In genomic region chr3:14320221-14320620, GRCh38 we compare ENCODE assay signal across 12 cellular contexts.
DNase-seq lines count a peak whose midpoint lies in the region; FAIRE-seq and TF ChIP-seq lines count a peak whose summit lies in the region.
"Had no signal": no experiment of that assay in that cellular context is flagged by ENCODE, and none has a peak within 500 bp of the region (broad histone marks: within the 10 kb centered on the region; RNA-seq: fewer than 3 reads in every experiment).

No MANE protein-coding gene starts in this region.

- H3K9me3 ChIP-seq in HUES48 (ENCODE audit: control insufficient read depth, insufficient read depth, low read length): no peaks in the 10 kb centered on the region
- no peaks in the 10 kb centered on the region for H3K9me3 ChIP-seq in SJCRH30 (replicated peaks)
- H3K9me3 ChIP-seq in mesenchymal stem cell (ENCODE audit: control insufficient read depth, low read length): peaks cover 7% of the 10 kb centered on the region
- H3K9me3 ChIP-seq in skeletal muscle satellite cell (replicated peaks; ENCODE audit: low read length): no peaks in the 10 kb centered on the region
- no peaks in the 10 kb centered on the region for H3K9me3 ChIP-seq in HAP-1
- no peaks in the 10 kb centered on the region for H3K9me3 ChIP-seq in sigmoid colon
- H3K9me3 ChIP-seq: transverse colon had no signal

- H2BK5ac ChIP-seq in mesenchymal stem cell (ENCODE audit: low read depth, low read length, poor library complexity, severe bottlenecking): no peak overlapping the region

- TF ChIP-seq EP300 in sigmoid colon (IDR thresholded peaks at IDR 0.05): no peak

- WGBS in mesenchymal stem cell: 92% methylated on average over 3 of the region's 3 CpGs
- WGBS in sigmoid colon, 2 donors: 94 to 97% methylated on average over 3 of the region's 3 CpGs

- no peak for TF ChIP-seq POLR2A in sigmoid colon (IDR thresholded peaks at IDR 0.05)

- no peak overlapping the region for H3K23ac ChIP-seq in mesenchymal stem cell (ENCODE audit: low read length in 2 of 2)

- TF ChIP-seq CTCF in dorsolateral prefrontal cortex (IDR thresholded peaks at IDR 0.05 in 54 of 56, conservative IDR thresholded peaks at IDR 0.05 in 2 of 56; ENCODE audit: low read depth in 1 of 56, partially characterized antibody in 56 of 56) (no peak), sigmoid colon (IDR thresholded peaks at IDR 0.05) (no peak)

- H3K4ac ChIP-seq in mesenchymal stem cell (ENCODE audit: low read depth in 1 of 2, low read length in 2 of 2): no peak overlapping the region

- in situ Hi-C loops in HAP-1 (cut with MboI; ENCODE audit: low sequenced_read_pairs): no loop called here

- H2BK120ac ChIP-seq in mesenchymal stem cell (ENCODE audit: low read depth, low read length): no peak overlapping the region

- H3K14ac ChIP-seq in mesenchymal stem cell (ENCODE audit: low read length in 2 of 2): no peak overlapping the region

- intact Hi-C loops in dorsolateral prefrontal cortex (cut with DNase I) (no loop called here), sigmoid colon (cut with DNase I) (no loop called here)

- H3K9ac ChIP-seq in HUES48 (ENCODE audit: low read depth, low read length) (no peak overlapping the region), mesenchymal stem cell (ENCODE audit: low read length) (no peak overlapping the region), skeletal muscle satellite cell (ENCODE audit: low read depth, low read length) (no peak overlapping the region)

- H3K27ac ChIP-seq in HUES48 (ENCODE audit: low read depth, low read length) (no peak overlapping the region), SJCRH30 (peak overlapping the region; percentile 21), mesenchymal stem cell (ENCODE audit: low read length, poor library complexity, severe bottlenecking) (no peak overlapping the region), dorsolateral prefrontal cortex (no peak overlapping the region), sigmoid colon (no peak overlapping the region)
- H3K27ac ChIP-seq: transverse colon had no signal

- FAIRE-seq in urothelium cell line (lab: Jason Lieb, UNC): no peak

- H3K4me3 ChIP-seq in HUES48 (ENCODE audit: low read depth, low read length) (peak overlapping the region; percentile 45), SJCRH30 (no peak overlapping the region), mesenchymal stem cell (ENCODE audit: insufficient read depth in 1 of 2, low read depth in 1 of 2, low read length in 2 of 2) (no peak overlapping the region), skeletal muscle satellite cell (ENCODE audit: low read length) (peak overlapping the region; percentile 57), HAP-1 (no peak overlapping the region), dorsolateral prefrontal cortex (no peak overlapping the region), sigmoid colon (no peak overlapping the region)
- H3K4me3 ChIP-seq: transverse colon had no signal

- no peak overlapping the region for H2BK12ac ChIP-seq in mesenchymal stem cell (ENCODE audit: low read length in 2 of 2)

- H2BK15ac ChIP-seq in mesenchymal stem cell (ENCODE audit: low read depth, poor library complexity, severe bottlenecking): no peak overlapping the region

- peak overlapping the region; percentile 2 for H4K91ac ChIP-seq in mesenchymal stem cell (ENCODE audit: low read length)

- H3K27me3 ChIP-seq in HUES48 (ENCODE audit: control insufficient read depth, insufficient read depth, low read length) (no peaks in the 10 kb centered on the region), SJCRH30 (peaks cover 3% of the 10 kb centered on the region; the same call in 1 of the 2 replicates), mesenchymal stem cell (ENCODE audit: control insufficient read depth in 1 of 2, insufficient read depth in 1 of 2, low read length in 2 of 2) (peaks cover 0 to 39% of the 10 kb centered on the region in 2 experiments), skeletal muscle satellite cell (ENCODE audit: control insufficient read depth, insufficient read depth, low read length) (peaks cover 31% of the 10 kb centered on the region), HAP-1 (ENCODE audit: low read depth) (peaks cover 8% of the 10 kb centered on the region), dorsolateral prefrontal cortex (peaks cover 0 to 21% (median 0%) of the 10 kb centered on the region in 45 donors), sigmoid colon (no peaks in the 10 kb centered on the region)
- H3K27me3 ChIP-seq: transverse colon had no signal

- peak; percentile 27 to 41 for DNase-seq in SJCRH30
- DNase-seq in mesenchymal stem cell: no peak
- no peak for DNase-seq in HAP-1 (ENCODE audit: low spot score in 2 of 2)
- DNase-seq in dorsolateral prefrontal cortex: no peak
- DNase-seq in sigmoid colon: no peak
- DNase-seq in urothelium cell line (ENCODE audit: low spot score): no peak
- DNase-seq: activated effector memory CD4-positive, alpha-beta T cell treated with Interleukin-2 at 50 U/mL for 16 hours; NCI-H1092; NCI-H2081 treated with DMSO at 0.1 percent for 48 hours had no signal

- H2AFZ ChIP-seq in mesenchymal stem cell (ENCODE audit: low read depth, low read length): no peak overlapping the region

- H4K8ac ChIP-seq in mesenchymal stem cell (ENCODE audit: low read length): peak overlapping the region; percentile 99

- H3K18ac ChIP-seq in mesenchymal stem cell (ENCODE audit: low read depth in 1 of 2, low read length in 2 of 2): no peak overlapping the region

- H2AK5ac ChIP-seq in mesenchymal stem cell (ENCODE audit: low read length, severe bottlenecking): no peak overlapping the region

- H3K4me2 ChIP-seq in mesenchymal stem cell (ENCODE audit: low read length, poor library complexity, severe bottlenecking) (no peak overlapping the region), skeletal muscle satellite cell (ENCODE audit: low read length) (peak overlapping the region; percentile 65)

- H3K36me3 ChIP-seq in HUES48 (ENCODE audit: control insufficient read depth, insufficient read depth, low read length): no peaks in the 10 kb centered on the region
- H3K36me3 ChIP-seq in SJCRH30: no peaks in the 10 kb centered on the region
- H3K36me3 ChIP-seq in mesenchymal stem cell (ENCODE audit: control insufficient read depth in 1 of 2, insufficient read depth in 2 of 2, low read depth in 1 of 2, low read length in 2 of 2): no peaks in the 10 kb centered on the region
- no peaks in the 10 kb centered on the region for H3K36me3 ChIP-seq in skeletal muscle satellite cell (ENCODE audit: insufficient read depth, low read length)
- H3K36me3 ChIP-seq in HAP-1 (replicated peaks): no peaks in the 10 kb centered on the region
- H3K36me3 ChIP-seq in sigmoid colon: no peaks in the 10 kb centered on the region
- H3K36me3 ChIP-seq: transverse colon had no signal

- no peaks in the 10 kb centered on the region for H3K79me1 ChIP-seq in mesenchymal stem cell (replicated peaks; ENCODE audit: low read length, poor library complexity, severe bottlenecking)

- peaks cover 19% of the 10 kb centered on the region; the same call in 1 of the 2 replicates for H3K4me1 ChIP-seq in HUES48 (ENCODE audit: control insufficient read depth, insufficient read depth, low read length)
- H3K4me1 ChIP-seq in SJCRH30: peaks cover 44% of the 10 kb centered on the region
- H3K4me1 ChIP-seq in mesenchymal stem cell (ENCODE audit: control insufficient read depth, insufficient read depth, low read depth, low read length): peaks cover 4% of the 10 kb centered on the region
- H3K4me1 ChIP-seq in skeletal muscle satellite cell (ENCODE audit: control insufficient read depth, insufficient read depth, low read length): peaks cover 29% of the 10 kb centered on the region
- H3K4me1 ChIP-seq in HAP-1: no peaks in the 10 kb centered on the region
- H3K4me1 ChIP-seq in sigmoid colon: no peaks in the 10 kb centered on the region
- H3K4me1 ChIP-seq: transverse colon had no signal

Comparison
In these comparisons a context has a peak if more than half of its experiments do, and no peak if none do; other contexts are left out.
1. H3K4me3 ChIP-seq: peak in HUES48 (single experiment) and skeletal muscle satellite cell (single experiment); none in SJCRH30 (single experiment), mesenchymal stem cell (0 of 2), HAP-1 (single experiment), dorsolateral prefrontal cortex (0 of 59) and sigmoid colon (0 of 4).
2. DNase-seq: peak in SJCRH30 (2 of 2); none in mesenchymal stem cell (single experiment), HAP-1 (0 of 2), dorsolateral prefrontal cortex (0 of 10), sigmoid colon (single experiment) and urothelium cell line (single experiment).